15 cellular contexts compared by ENCODE assay signal in the genomic region with DNA sequence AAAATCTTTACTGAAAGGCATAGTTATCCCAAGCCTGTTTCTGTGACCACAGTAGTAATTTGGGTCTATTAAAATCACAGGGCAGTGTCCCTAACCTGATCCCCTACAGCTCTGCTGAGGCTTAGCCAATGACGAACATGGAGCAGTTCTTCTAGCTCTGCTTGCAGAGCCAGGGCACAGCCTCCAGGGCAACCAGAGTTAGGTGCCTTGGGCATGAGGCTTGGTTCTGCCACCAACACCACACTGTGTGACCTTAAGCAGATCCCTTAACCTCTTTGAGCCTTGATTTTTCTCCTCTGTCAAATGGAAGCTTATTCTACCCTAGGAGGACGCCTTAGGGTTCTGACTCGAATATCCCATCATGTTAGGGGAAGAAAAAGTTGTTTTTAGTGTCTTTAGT.
DNase-seq lines count a peak whose midpoint lies in the region; ATAC-seq, FAIRE-seq and TF ChIP-seq lines count a peak whose summit lies in the region.
"Had no signal": no experiment of that assay in that cellular context is flagged by ENCODE, and none has a peak within 500 bp of the region (broad histone marks: within the 10 kb centered on the region; RNA-seq: fewer than 3 reads in every experiment).

No MANE protein-coding gene starts in this region.

- no peak for TF ChIP-seq RAD21 in IMR-90 (IDR thresholded peaks at IDR 0.05; ENCODE audit: low read length)

- no peak for DNase-seq in CD8-positive, alpha-beta memory T cell
- no peak for DNase-seq in IMR-90
- DNase-seq in naive thymus-derived CD4-positive, alpha-beta T cell, result peak in 1 of 9 donors; percentile 33
- DNase-seq in OCI-M2 (lab: John Stamatoyannopoulos, UW; ENCODE audit: unreplicated experiment), result no peak
- no peak for DNase-seq in small intestine
- no peak for DNase-seq in DMS114 treated with DMSO at 0.1 percent for 48 hours (lab: John Stamatoyannopoulos, UW; ENCODE audit: unreplicated experiment)
- DNase-seq: left colon, MM.1S, NCI-H2029 treated with DMSO at 0.1 percent for 48 hours, NCI-H748 treated with DMSO at 0.1 percent for 48 hours had no signal

- no peak overlapping the region for H3K9ac ChIP-seq in IMR-90 (ENCODE audit: low read depth, low read length)
- H3K9ac ChIP-seq: BLaER1 had no signal

- peak overlapping the region; percentile 12 for H3K4me3 ChIP-seq in CD8-positive, alpha-beta memory T cell (ENCODE audit: low read length)
- no peak overlapping the region for H3K4me3 ChIP-seq in IMR-90 (ENCODE audit: insufficient read depth, low read depth, low read length)
- peak overlapping the region; percentile 22 for H3K4me3 ChIP-seq in naive thymus-derived CD4-positive, alpha-beta T cell (ENCODE audit: low read length)
- H3K4me3 ChIP-seq in small intestine (ENCODE audit: low read depth in 1 of 2, low read length in 2 of 2), result no peak overlapping the region
- H3K4me3 ChIP-seq: BLaER1, coronary artery, tibial nerve had no signal

- peak overlapping the region; percentile 88 for H2BK5ac ChIP-seq in IMR-90 (ENCODE audit: low read depth, low read length, poor library complexity, severe bottlenecking)

- peaks cover 9% of the 10 kb centered on the region in 2 donors for H3K27me3 Mint-ChIP-seq in CD8-positive, alpha-beta memory T cell
- H3K27me3 Mint-ChIP-seq in activated naive CD8-positive, alpha-beta T cell, result no peaks in the 10 kb centered on the region
- no peaks in the 10 kb centered on the region for H3K27me3 Mint-ChIP-seq in naive thymus-derived CD4-positive, alpha-beta T cell

- H2BK120ac ChIP-seq in IMR-90 (ENCODE audit: low read depth, low read length), result peak overlapping the region; percentile 95

- peaks cover 35% of the 10 kb centered on the region for H3K9me1 ChIP-seq in IMR-90 (ENCODE audit: insufficient read depth, low read length)

- POLR2A ChIA-PET in CD8-positive, alpha-beta memory T cell (lab: Charles Lee), result no interaction called here
- POLR2A ChIA-PET in IMR-90 (lab: Charles Lee; ENCODE audit: unreplicated experiment), result interaction anchor here (0.7 to 1.0 kb wide), 2 partner anchors 15 kb away, joined by 3 to 8 read pairs; no protein-coding TSS in a partner anchor
- POLR2A ChIA-PET in naive thymus-derived CD4-positive, alpha-beta T cell (lab: Charles Lee), result interaction anchor here (0.7 to 1.6 kb wide), 5 partner anchors 15 to 134 kb away, joined by 3 to 5 read pairs (median 4); partner anchors contain the start of gene SUSD4

- peak overlapping the region; percentile 70; the same call in 1 of the 2 replicates for H3K23ac ChIP-seq in IMR-90 (ENCODE audit: low read depth, low read length)

- peak overlapping the region in 3 of 7 donors; percentile 26 to 64 (median 51) for H3K4me3 Mint-ChIP-seq in CD8-positive, alpha-beta memory T cell
- peak overlapping the region; percentile 38 for H3K4me3 Mint-ChIP-seq in activated naive CD8-positive, alpha-beta T cell
- H3K4me3 Mint-ChIP-seq in naive thymus-derived CD4-positive, alpha-beta T cell, result peak overlapping the region; percentile 24 to 88 (median 72)

- H3K36me3 ChIP-seq in CD8-positive, alpha-beta memory T cell (ENCODE audit: insufficient read depth, low read length), result no peaks in the 10 kb centered on the region
- H3K36me3 ChIP-seq in IMR-90 (ENCODE audit: control insufficient read depth, insufficient read depth, low read length) (no peaks in the 10 kb centered on the region), small intestine (ENCODE audit: control insufficient read depth in 2 of 2, insufficient read depth in 2 of 2, low read length in 2 of 2) (no peaks in the 10 kb centered on the region)
- no peaks in the 10 kb centered on the region for H3K36me3 ChIP-seq in naive thymus-derived CD4-positive, alpha-beta T cell (ENCODE audit: control insufficient read depth in 2 of 3, insufficient read depth in 3 of 3, low read length in 3 of 3)
- H3K36me3 ChIP-seq: BLaER1, tibial nerve had no signal

- H3K14ac ChIP-seq in IMR-90 (replicated peaks; ENCODE audit: low read depth, low read length), result peak overlapping the region; percentile 80

- no peak for FAIRE-seq in small intestine (lab: Jason Lieb, UNC)

- peak overlapping the region; percentile 22 for H3K4me2 ChIP-seq in IMR-90 (ENCODE audit: low read depth, low read length)
- H3K4me2 ChIP-seq: BLaER1 had no signal

- no peak overlapping the region for H3K27ac ChIP-seq in CD8-positive, alpha-beta memory T cell (ENCODE audit: low read depth, low read length)
- H3K27ac ChIP-seq in IMR-90 (ENCODE audit: insufficient read depth, low read length) (peak overlapping the region; percentile 4; the same call in 1 of the 2 replicates), small intestine (ENCODE audit: low read depth in 1 of 2, low read length in 1 of 2) (no peak overlapping the region)
- H3K27ac ChIP-seq in naive thymus-derived CD4-positive, alpha-beta T cell (ENCODE audit: low read depth, low read length), result peak overlapping the region; percentile 70
- H3K27ac ChIP-seq: BLaER1, coronary artery, tibial nerve had no signal

- peak overlapping the region; percentile 94 for H2BK20ac ChIP-seq in IMR-90 (ENCODE audit: low read depth, low read length)

- no peaks in the 10 kb centered on the region for H4K20me1 ChIP-seq in IMR-90 (ENCODE audit: insufficient read depth, low read length)
- H4K20me1 ChIP-seq: BLaER1 had no signal

- peak overlapping the region; percentile 90; the same call in 1 of the 2 replicates for H3K18ac ChIP-seq in IMR-90 (ENCODE audit: low read depth, low read length)

- H3K56ac ChIP-seq in IMR-90 (ENCODE audit: extremely low read depth, insufficient read depth, low read length), result peak overlapping the region; percentile 37; the same call in 1 of the 2 replicates

- peak overlapping the region; percentile 87; the same call in 2 of the 3 replicates for H2BK15ac ChIP-seq in IMR-90 (ENCODE audit: low read depth, low read length)

- intact Hi-C loops in IMR-90 (cut with micrococcal nuclease), result loop anchor here (5.0 kb wide), 1 partner anchor 183 kb away; no protein-coding TSS in a partner anchor
- intact Hi-C loops in naive thymus-derived CD4-positive, alpha-beta T cell (cut with micrococcal nuclease), result loop anchor here in 1 of 2 donors (1.0 to 5.0 kb wide), 5 partner anchors 15 to 133 kb away; partner anchors contain the start of genes SUSD4 and TLR5

- peak overlapping the region; percentile 8; the same call in 1 of the 2 replicates for H4K5ac ChIP-seq in IMR-90 (ENCODE audit: low read depth, low read length)

- peaks cover 67% of the 10 kb centered on the region for H3K4me1 ChIP-seq in CD8-positive, alpha-beta memory T cell (ENCODE audit: insufficient read depth, low read length)
- H3K4me1 ChIP-seq in IMR-90 (ENCODE audit: control insufficient read depth, insufficient read depth, low read length) (peaks cover 20% of the 10 kb centered on the region), small intestine (ENCODE audit: control insufficient read depth in 2 of 2, insufficient read depth in 1 of 2, low read depth in 1 of 2, low read length in 1 of 2) (peaks cover 0 to 6% of the 10 kb centered on the region in 2 donors)
- H3K4me1 ChIP-seq in naive thymus-derived CD4-positive, alpha-beta T cell (ENCODE audit: control insufficient read depth in 2 of 2, insufficient read depth in 2 of 2, low read length in 2 of 2), result peaks cover 8 to 68% of the 10 kb centered on the region in 2 donors
- H3K4me1 ChIP-seq: BLaER1 had no signal

- H3K4ac ChIP-seq in IMR-90 (ENCODE audit: low read depth, low read length), result peak overlapping the region; percentile 93

- H3K4me1 Mint-ChIP-seq in CD8-positive, alpha-beta memory T cell, result peaks cover 10 to 52% (median 15%) of the 10 kb centered on the region in 3 donors
- H3K4me1 Mint-ChIP-seq in activated naive CD8-positive, alpha-beta T cell (ENCODE audit: low read depth), result peaks cover 68% of the 10 kb centered on the region
- peaks cover 18 to 85% (median 67%) of the 10 kb centered on the region in 7 donors for H3K4me1 Mint-ChIP-seq in naive thymus-derived CD4-positive, alpha-beta T cell

- no peaks in the 10 kb centered on the region for H3K27me3 ChIP-seq in CD8-positive, alpha-beta memory T cell (ENCODE audit: insufficient read depth, low read length, poor library complexity, severe bottlenecking)
- H3K27me3 ChIP-seq in IMR-90 (ENCODE audit: control insufficient read depth, insufficient read depth, low read length) (no peaks in the 10 kb centered on the region; the same call in 1 of the 2 replicates), small intestine (ENCODE audit: control insufficient read depth in 2 of 2, insufficient read depth in 2 of 2, low read length in 2 of 2) (peaks cover 0 to 2% of the 10 kb centered on the region in 2 donors)
- no peaks in the 10 kb centered on the region for H3K27me3 ChIP-seq in naive thymus-derived CD4-positive, alpha-beta T cell (ENCODE audit: control insufficient read depth in 2 of 2, insufficient read depth in 2 of 2, low read length in 2 of 2)
- H3K27me3 ChIP-seq: BLaER1, tibial nerve had no signal

- H4K8ac ChIP-seq in IMR-90 (ENCODE audit: low read depth in 2 of 2, low read length in 2 of 2), result peak overlapping the region; percentile 62 to 83

- peaks cover 0 to 3% (median 0%) of the 10 kb centered on the region in 3 donors for H3K36me3 Mint-ChIP-seq in CD8-positive, alpha-beta memory T cell
- H3K36me3 Mint-ChIP-seq in activated naive CD8-positive, alpha-beta T cell, result peaks cover 7% of the 10 kb centered on the region
- H3K36me3 Mint-ChIP-seq in naive thymus-derived CD4-positive, alpha-beta T cell, result peaks cover 0 to 20% (median 5%) of the 10 kb centered on the region in 5 donors

- H2AK9ac ChIP-seq in IMR-90 (replicated peaks; ENCODE audit: low read depth, low read length, poor library complexity), result no peak overlapping the region

- ATAC-seq in IMR-90 (ENCODE audit: low read depth), result peak; percentile 2
- peak; percentile 15 for ATAC-seq in naive thymus-derived CD4-positive, alpha-beta T cell
- ATAC-seq: left colon had no signal

- CTCF ChIA-PET in CD8-positive, alpha-beta memory T cell (lab: Charles Lee), result no interaction called here
- CTCF ChIA-PET in IMR-90 (lab: Yijun Ruan, JAX), result interaction anchor here (0.9 to 2.5 kb wide), 2 partner anchors 31 to 96 kb away, joined by 3 to 9 read pairs; no protein-coding TSS in a partner anchor
- CTCF ChIA-PET in naive thymus-derived CD4-positive, alpha-beta T cell (lab: Charles Lee), result interaction anchor here (0.5 to 1.8 kb wide), 4 partner anchors 95 to 454 kb away, joined by 3 to 8 read pairs (median 3); no protein-coding TSS in a partner anchor

- TF ChIP-seq POLR2A in IMR-90 (IDR thresholded peaks at IDR 0.05; ENCODE audit: low read depth, low read length), result no peak

- peak overlapping the region in 6 of 8 donors; percentile 38 to 90 (median 72) for H3K27ac Mint-ChIP-seq in CD8-positive, alpha-beta memory T cell
- peak overlapping the region; percentile 93 for H3K27ac Mint-ChIP-seq in activated naive CD8-positive, alpha-beta T cell
- peak overlapping the region; percentile 80 to 99 (median 96) for H3K27ac Mint-ChIP-seq in naive thymus-derived CD4-positive, alpha-beta T cell
- H3K27ac Mint-ChIP-seq: progenitor cell of endocrine pancreas had no signal

- no peaks in the 10 kb centered on the region for H3K9me3 ChIP-seq in CD8-positive, alpha-beta memory T cell (ENCODE audit: low read length)
- H3K9me3 ChIP-seq in IMR-90 (ENCODE audit: control insufficient read depth, insufficient read depth, low read length), result no peaks in the 10 kb centered on the region
- H3K9me3 ChIP-seq in naive thymus-derived CD4-positive, alpha-beta T cell (ENCODE audit: control insufficient read depth in 2 of 3, low read length in 3 of 3), result no peaks in the 10 kb centered on the region
- no peaks in the 10 kb centered on the region for H3K9me3 ChIP-seq in small intestine (ENCODE audit: control insufficient read depth, low read depth)
- H3K9me3 ChIP-seq: BLaER1, tibial nerve had no signal

- no peak overlapping the region for H2AFZ ChIP-seq in IMR-90 (replicated peaks; ENCODE audit: low read length, poor library complexity)

- H4K91ac ChIP-seq in IMR-90 (ENCODE audit: insufficient read depth, low read depth, low read length), result peak overlapping the region; percentile 95

- peaks cover 0 to 3% of the 10 kb centered on the region in 2 experiments; a peak in 1 of 4 replicates for H3K79me1 ChIP-seq in IMR-90 (ENCODE audit: low read depth in 1 of 2, low read length in 2 of 2)

- peaks cover 0 to 2% (median 0%) of the 10 kb centered on the region in 5 donors for H3K9me3 Mint-ChIP-seq in CD8-positive, alpha-beta memory T cell
- H3K9me3 Mint-ChIP-seq in activated naive CD8-positive, alpha-beta T cell (ENCODE audit: low read depth), result no peaks in the 10 kb centered on the region
- peaks cover 0 to 3% (median 0%) of the 10 kb centered on the region in 11 donors for H3K9me3 Mint-ChIP-seq in naive thymus-derived CD4-positive, alpha-beta T cell

- dilution Hi-C loops in IMR-90 (cut with HindIII; ENCODE audit: low sequenced_read_pairs, unreplicated experiment), result no loop called here

- BruUV-seq in IMR-90 (replicated peaks; lab: Mats Ljungman, UMichigan), result no TSS peak

- TF ChIP-seq CTCF in IMR-90 (conservative IDR thresholded peaks at IDR 0.05; ENCODE audit: low read depth, low read length), result no peak

- in situ Hi-C loops in IMR-90 (cut with MboI; ENCODE audit: low sequenced_read_pairs), result no loop called here

- peak overlapping the region; percentile 94 for H2AK5ac ChIP-seq in IMR-90 (ENCODE audit: low read depth, low read length)

- no CpG with 5 or more reads among the region's 3 CpGs for WGBS in IMR-90 (ENCODE audit: extremely low coverage in 2 of 2, insufficient read length in 1 of 2), 2 experiments
- WGBS in small intestine, 3 donors, result 64 to 77% (median 67%) methylated on average over 3 of the region's 3 CpGs

Comparison
In these comparisons a context has a peak if more than half of its experiments do, and no peak if none do; other contexts are left out.
1. H3K27ac ChIP-seq: peak in IMR-90 (single experiment) and naive thymus-derived CD4-positive, alpha-beta T cell (single experiment); none in CD8-positive, alpha-beta memory T cell (single experiment) and small intestine (0 of 2).
2. H3K4me3 ChIP-seq: peak in CD8-positive, alpha-beta memory T cell (single experiment) and naive thymus-derived CD4-positive, alpha-beta T cell (single experiment); none in IMR-90 (single experiment) and small intestine (0 of 2).
3. Peak in every context shown above with its lines, with median percentiles within 50 percentile points of each other: H3K27ac Mint-ChIP-seq.